ENCODE assay signal across 19 cellular contexts in the genomic region with DNA sequence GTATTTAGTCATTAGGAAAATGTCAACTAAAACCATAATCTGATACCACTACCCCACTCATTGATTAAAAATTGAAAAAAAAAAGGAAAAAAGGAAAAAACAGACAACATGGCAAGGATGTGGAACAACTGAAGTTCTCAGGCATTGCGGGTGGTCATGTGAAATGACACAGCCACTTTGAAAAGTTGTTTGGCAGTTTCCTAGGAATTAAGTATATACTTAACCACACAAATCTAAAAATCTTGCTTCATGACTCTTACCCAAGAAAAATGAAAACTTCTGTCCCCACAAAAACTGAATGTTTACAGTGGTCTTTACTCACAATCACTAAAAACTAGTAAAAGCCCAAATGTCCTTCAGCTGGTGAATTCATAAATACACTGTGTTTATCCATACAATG.
"Had no signal": no experiment of that assay in that cellular context is flagged by ENCODE, and none has a peak within 500 bp of the region (broad histone marks: within the 10 kb centered on the region; RNA-seq: fewer than 3 reads in every experiment).

No MANE protein-coding gene starts in this region.

- H3K27me3 ChIP-seq: adrenal gland, cardiac muscle cell, gastroesophageal sphincter, heart right ventricle, upper lobe of right lung had no signal

- H3K4me1 ChIP-seq: psoas muscle, upper lobe of right lung had no signal

- H3K4me3 ChIP-seq: adrenal gland, cardiac muscle cell, gastroesophageal sphincter, heart right ventricle, mucosa of descending colon, psoas muscle, thoracic aorta, upper lobe of right lung had no signal

- FAIRE-seq: small intestine had no signal

- H3K9me3 ChIP-seq: adrenal gland, gastroesophageal sphincter, heart right ventricle, mucosa of descending colon, psoas muscle, thoracic aorta, upper lobe of right lung had no signal

- H3K36me3 ChIP-seq: adrenal gland, cardiac muscle cell, gastroesophageal sphincter, heart right ventricle, thoracic aorta, upper lobe of right lung had no signal

- H3K27ac ChIP-seq: adrenal gland, cardiac muscle cell, gastroesophageal sphincter, heart right ventricle, psoas muscle, thoracic aorta, upper lobe of right lung had no signal

- ATAC-seq: activated CD8-positive, alpha-beta T cell treated with anti-CD3 and anti-CD28 coated beads, Interleukin-2, amount 10 ng/mL, durations not matched to agents 7 days and 5 days; activated T-cell treated with anti-CD3 and anti-CD28 coated beads, Interleukin-2, amount 50 U/mL, for 4 hours; gastroesophageal sphincter; heart right ventricle; mucosa of descending colon; psoas muscle; right cardiac atrium; upper lobe of right lung had no signal

- DNase-seq: activated CD4-positive, alpha-beta T cell treated with anti-CD3 and anti-CD28 coated beads, Interleukin-2, amount 10 ng/mL, durations not matched to agents 7 days and 5 days; activated CD8-positive, alpha-beta T cell treated with anti-CD3 and anti-CD28 coated beads, Interleukin-2, amount 10 ng/mL, durations not matched to agents 7 days and 5 days; activated gamma-delta T cell; activated T-cell treated with anti-CD3 and anti-CD28 coated beads, Interleukin-2, amount 50 U/mL, for 4 hours; adrenal gland; heart right ventricle; immature natural killer cell; mucosa of descending colon; naive B cell; psoas muscle; right cardiac atrium; small intestine; stimulated activated CD4-positive, alpha-beta T cell treated with anti-CD3 and anti-CD28 coated beads, Interleukin-4, amount 100 ng/mL, for 1 hour; T-helper 1 cell; T1000; upper lobe of right lung had no signal
